22 cellular contexts compared by ENCODE assay signal in genomic region chr1:202788800-202789199, GRCh38. TPM values are rescaled to one million over a fixed set of nuclear protein-coding genes. Genes with fewer than 3 reads are reported as not detected.
"Had no signal": no experiment of that assay in that cellular context is flagged by ENCODE, and none has a peak within 500 bp of the region (broad histone marks: within the 10 kb centered on the region; RNA-seq: fewer than 3 reads in every experiment).

No MANE protein-coding gene starts in this region.

- H3K4me3 ChIP-seq: adrenal gland, breast epithelium, esophagus squamous epithelium had no signal

- H3K4me3 Mint-ChIP-seq: activated CD4-positive, alpha-beta T cell treated with anti-CD3 and anti-CD28 coated beads, Interleukin-2, amount 10 ng/mL, durations not matched to agents 7 days and 5 days; naive thymus-derived CD4-positive, alpha-beta T cell had no signal

- H3K9me3 Mint-ChIP-seq: activated CD4-positive, alpha-beta T cell treated with anti-CD3 and anti-CD28 coated beads, Interleukin-2, amount 10 ng/mL, durations not matched to agents 7 days and 5 days; activated naive CD4-positive, alpha-beta T cell treated with anti-CD3 and anti-CD28 coated beads, Interleukin-2, amount 50 U/mL, for 72 hours had no signal

- H3K36me3 ChIP-seq: adrenal gland, breast epithelium, esophagus squamous epithelium had no signal

- H3K9ac ChIP-seq: parathyroid adenoma had no signal

- H3K27me3 Mint-ChIP-seq: activated CD4-positive, alpha-beta T cell treated with anti-CD3 and anti-CD28 coated beads, Interleukin-2, amount 10 ng/mL, durations not matched to agents 7 days and 5 days; naive thymus-derived CD4-positive, alpha-beta T cell had no signal

- DNase-seq: activated CD4-positive, alpha-beta T cell treated with anti-CD3 and anti-CD28 coated beads, Interleukin-2, amount 10 ng/mL, durations not matched to agents 7 days and 5 days; activated CD4-positive, CD25-positive, alpha-beta regulatory T cell; activated CD8-positive, alpha-beta memory T cell treated with anti-CD3 and anti-CD28 coated beads for 24 hours; activated CD8-positive, alpha-beta memory T cell treated with anti-CD3 and anti-CD28 coated beads, Interleukin-2, amount 50 U/mL, for 48 hours; activated effector memory CD4-positive, alpha-beta T cell treated with anti-CD3 and anti-CD28 coated beads, Interleukin-2, amount 50 U/mL, for 16 hours; activated T-cell treated with anti-CD3 and anti-CD28 coated beads, Interleukin-2, amount 50 U/mL, for 48 hours; adrenal gland; effector CD4-positive, alpha-beta T cell; esophagus squamous epithelium; hippocampal formation; islet precursor cell; naive thymus-derived CD4-positive, alpha-beta T cell; stimulated activated CD4-positive, alpha-beta T cell treated with anti-CD3 and anti-CD28 coated beads, Interleukin-1b, Interleukin-23, amount 100 ng/mL, for 48 hours; stimulated activated CD8-positive, alpha-beta memory T cell treated with anti-CD3 and anti-CD28 coated beads, Interleukin-4, amount 100 ng/mL, for 48 hours; stimulated activated naive CD4-positive, alpha-beta T cell; T1000 had no signal

- H3K27ac Mint-ChIP-seq: activated CD4-positive, alpha-beta T cell treated with anti-CD3 and anti-CD28 coated beads, Interleukin-2, amount 10 ng/mL, durations not matched to agents 7 days and 5 days; activated naive CD4-positive, alpha-beta T cell treated with anti-CD3 and anti-CD28 coated beads, Interleukin-2, amount 50 U/mL, for 72 hours had no signal

- H3K27ac ChIP-seq: adrenal gland, breast epithelium, esophagus squamous epithelium, parathyroid adenoma had no signal

- H2AFZ ChIP-seq: parathyroid adenoma had no signal

- ATAC-seq: activated naive CD4-positive, alpha-beta T cell treated with anti-CD3 and anti-CD28 coated beads, Interleukin-2, amount 50 U/mL, for 72 hours; naive thymus-derived CD4-positive, alpha-beta T cell had no signal

- H3K27me3 ChIP-seq: adrenal gland, breast epithelium, esophagus squamous epithelium had no signal

- H3K4me1 ChIP-seq: parathyroid adenoma had no signal

- H3K9me3 ChIP-seq: adrenal gland, breast epithelium, esophagus squamous epithelium had no signal

RNA-seq across cellular contexts. Expression of gene PCAT6, which starts 22.0 kb away (rescaled TPM):
- total RNA-seq: lung microvascular endothelial cell; mononuclear cell; T-helper 1 cell treated with Interleukin-12 subunit alpha and Interleukin-12 subunit beta and Interleukin-4 antibody, amounts not matched to agents 30 ng/mL and 1 ng/mL, for 36 hours had no signal
